ENCODE assay signal across 30 cellular contexts in genomic region chr17:5220074-5220473, GRCh38. TPM values are rescaled to one million over a fixed set of nuclear protein-coding genes. Genes with fewer than 3 reads are reported as not detected.
DNase-seq lines count a peak whose midpoint lies in the region; ATAC-seq and TF ChIP-seq lines count a peak whose summit lies in the region.
"Had no signal": no experiment of that assay in that cellular context is flagged by ENCODE, and none has a peak within 500 bp of the region (broad histone marks: within the 10 kb centered on the region; RNA-seq: fewer than 3 reads in every experiment).

No MANE protein-coding gene starts in this region.

- POLR2A ChIA-PET in CD4-positive, alpha-beta T cell (lab: Charles Lee) = interaction anchor here (0.8 to 1.0 kb wide), 2 partner anchors 14 to 28 kb away, joined by 3 to 5 read pairs; partner anchors contain the start of gene ZNF594
- POLR2A ChIA-PET in activated B cell treated with CpG ODN at 0.5 μM for 24 hours (lab: Charles Lee) = interaction anchor here (0.6 to 1.9 kb wide), 7 partner anchors 9 to 109 kb away, joined by 3 to 16 read pairs (median 7); no protein-coding TSS in a partner anchor

- intact Hi-C loops in CD4-positive, alpha-beta T cell (cut with DNase I, micrococcal nuclease) = no loop called here
- intact Hi-C loops in activated B cell treated with CpG ODN at 0.5 μM for 24 hours (cut with micrococcal nuclease) = no loop called here
- intact Hi-C loops in natural killer cell (cut with micrococcal nuclease) = no loop called here

- no peaks in the 10 kb centered on the region for H3K27me3 Mint-ChIP-seq in activated naive CD4-positive, alpha-beta T cell treated with anti-CD3 and anti-CD28 coated beads, Interleukin-2, amount 10 ng/mL, durations not matched to agents 7 days and 5 days
- H3K27me3 Mint-ChIP-seq in CD4-positive, alpha-beta T cell = no peaks in the 10 kb centered on the region
- H3K27me3 Mint-ChIP-seq in activated B cell treated with CpG ODN at 0.5 μM for 24 hours = no peaks in the 10 kb centered on the region
- H3K27me3 Mint-ChIP-seq in natural killer cell (ENCODE audit: low read depth in 2 of 2) = no peaks in the 10 kb centered on the region
- H3K27me3 Mint-ChIP-seq: activated CD4-positive, alpha-beta memory T cell treated with anti-CD3 and anti-CD28 coated beads, Interleukin-2, amount 10 ng/mL, durations not matched to agents 7 days and 5 days had no signal

- H3K27ac Mint-ChIP-seq in activated naive CD4-positive, alpha-beta T cell treated with anti-CD3 and anti-CD28 coated beads, Interleukin-2, amount 10 ng/mL, durations not matched to agents 7 days and 5 days = peak overlapping the region; percentile 7
- no peak overlapping the region for H3K27ac Mint-ChIP-seq in activated naive CD4-positive, alpha-beta T cell treated with anti-CD3 and anti-CD28 coated beads, Interleukin-2, amount 50 U/mL, for 72 hours
- H3K27ac Mint-ChIP-seq in CD4-positive, alpha-beta T cell = peak overlapping the region; percentile 3
- H3K27ac Mint-ChIP-seq in activated B cell treated with CpG ODN at 0.5 μM for 24 hours = peak overlapping the region; percentile 98
- peak overlapping the region; percentile 78 to 94 for H3K27ac Mint-ChIP-seq in natural killer cell
- H3K27ac Mint-ChIP-seq: activated CD4-positive, alpha-beta memory T cell treated with anti-CD3 and anti-CD28 coated beads, Interleukin-2, amount 10 ng/mL, durations not matched to agents 7 days and 5 days; activated T-helper 1 cell treated with anti-CD3 and anti-CD28 coated beads, Interleukin-12 subunit alpha, Interleukin-12 subunit beta, Interleukin-2, Interleukin-4 antibody, amounts not matched to agents 30 ng/mL and 10 ng/mL and 1 ng/mL, durations not matched to agents 14 hours and 24 hours and 36 hours; mesothelial cell of epicardium; T-helper 2 cell treated with Interferon-gamma antibody and Interleukin-4, amounts not matched to agents 5 μg/mL and 100 μg/mL, for 36 hours had no signal

- CTCF ChIA-PET in activated naive CD4-positive, alpha-beta T cell treated with anti-CD3 and anti-CD28 coated beads, Interleukin-2, amount 10 ng/mL, durations not matched to agents 7 days and 5 days (lab: Charles Lee) = no interaction called here
- CTCF ChIA-PET in CD4-positive, alpha-beta T cell (lab: Charles Lee) = interaction anchor here (1.1 kb wide), 1 partner anchor 108 kb away, joined by 3 read pairs; no protein-coding TSS in a partner anchor
- CTCF ChIA-PET in activated B cell treated with CpG ODN at 0.5 μM for 24 hours (lab: Charles Lee) = interaction anchor here (0.6 to 1.6 kb wide), 2 partner anchors 17 to 28 kb away, joined by 3 to 5 read pairs; partner anchors contain the start of gene ZNF594

- H3K36me3 Mint-ChIP-seq in activated naive CD4-positive, alpha-beta T cell treated with anti-CD3 and anti-CD28 coated beads, Interleukin-2, amount 10 ng/mL, durations not matched to agents 7 days and 5 days = no peaks in the 10 kb centered on the region
- no peaks in the 10 kb centered on the region for H3K36me3 Mint-ChIP-seq in activated naive CD4-positive, alpha-beta T cell treated with anti-CD3 and anti-CD28 coated beads, Interleukin-2, amount 50 U/mL, for 72 hours
- peaks cover 18% of the 10 kb centered on the region for H3K36me3 Mint-ChIP-seq in CD4-positive, alpha-beta T cell (ENCODE audit: low read depth)
- H3K36me3 Mint-ChIP-seq in activated B cell treated with CpG ODN at 0.5 μM for 24 hours (ENCODE audit: low read depth) (peaks cover 52% of the 10 kb centered on the region), natural killer cell (no peaks in the 10 kb centered on the region)

- TF ChIP-seq CTCF in CD4-positive, alpha-beta T cell (IDR thresholded peaks at IDR 0.05) = no peak
- TF ChIP-seq CTCF in activated B cell treated with CpG ODN at 0.5 μM for 24 hours (IDR thresholded peaks at IDR 0.05) = no peak
- TF ChIP-seq CTCF in natural killer cell (IDR thresholded peaks at IDR 0.05) = no peak

- no peaks in the 10 kb centered on the region for H3K9me3 Mint-ChIP-seq in activated naive CD4-positive, alpha-beta T cell treated with anti-CD3 and anti-CD28 coated beads, Interleukin-2, amount 10 ng/mL, durations not matched to agents 7 days and 5 days
- H3K9me3 Mint-ChIP-seq in activated naive CD4-positive, alpha-beta T cell treated with anti-CD3 and anti-CD28 coated beads, Interleukin-2, amount 50 U/mL, for 72 hours = no peaks in the 10 kb centered on the region
- H3K9me3 Mint-ChIP-seq in CD4-positive, alpha-beta T cell = no peaks in the 10 kb centered on the region
- no peaks in the 10 kb centered on the region for H3K9me3 Mint-ChIP-seq in activated B cell treated with CpG ODN at 0.5 μM for 24 hours
- H3K9me3 Mint-ChIP-seq in natural killer cell = no peaks in the 10 kb centered on the region
- H3K9me3 Mint-ChIP-seq: activated CD4-positive, alpha-beta memory T cell treated with anti-CD3 and anti-CD28 coated beads, Interleukin-2, amount 10 ng/mL, durations not matched to agents 7 days and 5 days; activated T-helper 1 cell treated with anti-CD3 and anti-CD28 coated beads, Interleukin-12 subunit alpha, Interleukin-12 subunit beta, Interleukin-2, Interleukin-4 antibody, amounts not matched to agents 30 ng/mL and 10 ng/mL and 1 ng/mL, durations not matched to agents 14 hours and 24 hours and 36 hours; mesothelial cell of epicardium; T-helper 2 cell treated with Interferon-gamma antibody and Interleukin-4, amounts not matched to agents 5 μg/mL and 100 μg/mL, for 36 hours had no signal

- ATAC-seq in activated naive CD4-positive, alpha-beta T cell treated with anti-CD3 and anti-CD28 coated beads, Interleukin-2, amount 50 U/mL, for 72 hours = no peak
- ATAC-seq in CD4-positive, alpha-beta T cell (ENCODE audit: poor library complexity) = no peak
- ATAC-seq in activated B cell treated with CpG ODN at 0.5 μM for 24 hours (ENCODE audit: low read depth) = no peak
- ATAC-seq in natural killer cell = no peak
- ATAC-seq in GM18907 (IDR thresholded peaks at IDR 0.05; ENCODE audit: unreplicated experiment) = no peak
- ATAC-seq in GM21737 (IDR thresholded peaks at IDR 0.05; ENCODE audit: unreplicated experiment) = no peak
- ATAC-seq in HG03108 (IDR thresholded peaks at IDR 0.05; ENCODE audit: unreplicated experiment) = no peak
- ATAC-seq: GM12878, left lung, psoas muscle, upper lobe of right lung had no signal

- H3K27me3 ChIP-seq in CD4-positive, alpha-beta T cell (ENCODE audit: control insufficient read depth, insufficient read depth, low read length) = no peaks in the 10 kb centered on the region
- H3K27me3 ChIP-seq: breast epithelium, left lung, upper lobe of right lung had no signal

- no peak overlapping the region for H3K4me3 Mint-ChIP-seq in activated naive CD4-positive, alpha-beta T cell treated with anti-CD3 and anti-CD28 coated beads, Interleukin-2, amount 10 ng/mL, durations not matched to agents 7 days and 5 days
- no peak overlapping the region for H3K4me3 Mint-ChIP-seq in CD4-positive, alpha-beta T cell
- H3K4me3 Mint-ChIP-seq in activated B cell treated with CpG ODN at 0.5 μM for 24 hours (no peak overlapping the region), natural killer cell (peak overlapping the region; percentile 32)
- H3K4me3 Mint-ChIP-seq: activated CD4-positive, alpha-beta memory T cell treated with anti-CD3 and anti-CD28 coated beads, Interleukin-2, amount 10 ng/mL, durations not matched to agents 7 days and 5 days; activated T-helper 1 cell treated with anti-CD3 and anti-CD28 coated beads, Interleukin-12 subunit alpha, Interleukin-12 subunit beta, Interleukin-2, Interleukin-4 antibody, amounts not matched to agents 30 ng/mL and 10 ng/mL and 1 ng/mL, durations not matched to agents 14 hours and 24 hours and 36 hours; mesothelial cell of epicardium; T-helper 2 cell treated with Interferon-gamma antibody and Interleukin-4, amounts not matched to agents 5 μg/mL and 100 μg/mL, for 36 hours had no signal

- no peaks in the 10 kb centered on the region for H3K9me3 ChIP-seq in CD4-positive, alpha-beta T cell (ENCODE audit: control insufficient read depth, low read length)
- H3K9me3 ChIP-seq: breast epithelium, HAP-1, left lung, psoas muscle, upper lobe of right lung had no signal

- H3K4me1 Mint-ChIP-seq in activated naive CD4-positive, alpha-beta T cell treated with anti-CD3 and anti-CD28 coated beads, Interleukin-2, amount 10 ng/mL, durations not matched to agents 7 days and 5 days = peaks cover 13% of the 10 kb centered on the region
- H3K4me1 Mint-ChIP-seq in CD4-positive, alpha-beta T cell (ENCODE audit: low read depth) = peaks cover 13% of the 10 kb centered on the region
- peaks cover 64% of the 10 kb centered on the region for H3K4me1 Mint-ChIP-seq in activated B cell treated with CpG ODN at 0.5 μM for 24 hours
- H3K4me1 Mint-ChIP-seq in natural killer cell = peaks cover 24 to 53% of the 10 kb centered on the region in 2 donors
- H3K4me1 Mint-ChIP-seq: mesothelial cell of epicardium had no signal

- no peak for DNase-seq in activated naive CD4-positive, alpha-beta T cell treated with anti-CD3 and anti-CD28 coated beads, Interleukin-2, amount 10 ng/mL, durations not matched to agents 7 days and 5 days
- DNase-seq in activated naive CD4-positive, alpha-beta T cell treated with anti-CD3 and anti-CD28 coated beads, Interleukin-2, amount 50 U/mL, for 72 hours (ENCODE audit: low spot score in 2 of 2) = no peak
- DNase-seq in CD4-positive, alpha-beta T cell = no peak
- DNase-seq in activated B cell treated with CpG ODN at 0.5 μM for 24 hours = no peak
- DNase-seq in natural killer cell = no peak
- DNase-seq: activated CD4-positive, alpha-beta memory T cell treated with anti-CD3 and anti-CD28 coated beads, Interleukin-2, amount 10 ng/mL, durations not matched to agents 7 days and 5 days; activated CD8-positive, alpha-beta memory T cell treated with anti-CD3 and anti-CD28 coated beads, Interleukin-2, amount 50 U/mL, for 4 hours; activated naive CD4-positive, alpha-beta T cell treated with anti-CD3 and anti-CD28 coated beads, Interleukin-2, amount 50 U/mL, for 16 hours; anterior cingulate cortex; left lung; NCI-H1436; NCI-H226; occipital lobe; psoas muscle; SHP77 treated with DMSO at 0.1 percent for 48 hours; stimulated activated naive CD4-positive, alpha-beta T cell; upper lobe of right lung had no signal

- H3K27ac ChIP-seq in CD4-positive, alpha-beta T cell (ENCODE audit: low read depth, low read length) = no peak overlapping the region
- H3K27ac ChIP-seq: epithelial cell of prostate, psoas muscle, upper lobe of right lung had no signal

RNA-seq across cellular contexts. Expression of gene SCIMP, which starts 14.6 kb away (rescaled TPM):
- total RNA-seq in activated naive CD4-positive, alpha-beta T cell treated with anti-CD3 and anti-CD28 coated beads, Interleukin-2, amount 50 U/mL, for 72 hours = under 1 TPM in 1 of 2 donors, not detected in 1; 0.14 TPM
- under 1 TPM; 0.31 to 0.47 TPM for total RNA-seq in CD4-positive, alpha-beta T cell
- total RNA-seq in activated B cell treated with CpG ODN at 0.5 μM for 24 hours = 23.4 and 24.5 TPM in 2 replicates
- 1 to 10 TPM; 3.9 to 10.0 (median 8.0) TPM for total RNA-seq in natural killer cell
- total RNA-seq: A172; activated CD4-positive, alpha-beta memory T cell treated with anti-CD3 and anti-CD28 coated beads, Interleukin-2, amount 10 ng/mL, durations not matched to agents 7 days and 5 days; activated T-helper 1 cell treated with anti-CD3 and anti-CD28 coated beads, Interleukin-12 subunit alpha, Interleukin-12 subunit beta, Interleukin-2, Interleukin-4 antibody, amounts not matched to agents 30 ng/mL and 10 ng/mL and 1 ng/mL, durations not matched to agents 14 hours and 24 hours and 36 hours; glomerular endothelial cell; LHCN-M2; mesothelial cell of epicardium had no signal

RNA-seq across cellular contexts. Expression of gene ZNF594, which starts 28.4 kb away (rescaled TPM):
- total RNA-seq in activated naive CD4-positive, alpha-beta T cell treated with anti-CD3 and anti-CD28 coated beads, Interleukin-2, amount 50 U/mL, for 72 hours = 1 to 10 TPM; 3.3 to 8.2 TPM
- 1 to 10 TPM; 2.2 to 3.1 TPM for total RNA-seq in CD4-positive, alpha-beta T cell
- 20.4 and 26.8 TPM in 2 replicates for total RNA-seq in activated B cell treated with CpG ODN at 0.5 μM for 24 hours
- 1 to 10 TPM; 5.1 to 7.9 (median 6.1) TPM for total RNA-seq in natural killer cell

Comparison
In these comparisons a context has a peak if more than half of its experiments do, and no peak if none do; other contexts are left out.
1. H3K27ac Mint-ChIP-seq: peak in activated naive CD4-positive, alpha-beta T cell treated with anti-CD3 and anti-CD28 coated beads, Interleukin-2, amount 10 ng/mL, durations not matched to agents 7 days and 5 days (single experiment), CD4-positive, alpha-beta T cell (single experiment), activated B cell treated with CpG ODN at 0.5 μM for 24 hours (single experiment) and natural killer cell (2 of 2); none in activated naive CD4-positive, alpha-beta T cell treated with anti-CD3 and anti-CD28 coated beads, Interleukin-2, amount 50 U/mL, for 72 hours (0 of 2).